Comparison of ENCODE assay signal across 8 cellular contexts in genomic region chr19:16897572-16898056, GRCh38.
A peak's percentile ranks its signal among the peaks of the same experiment; 100 is the strongest.
DNase-seq lines count a peak whose midpoint lies in the region; ATAC-seq and TF ChIP-seq lines count a peak whose summit lies in the region.

No MANE protein-coding gene starts in this region.

- DNase-seq in AG04449 (ENCODE audit: low read depth, low spot score) (no peak), RWPE2 (ENCODE audit: low spot score) (no peak), fibroblast of mammary gland (ENCODE audit: low read depth) (peak; percentile 16), NCI-H1105 (lab: John Stamatoyannopoulos, UW) (no peak), NCI-H446 (lab: John Stamatoyannopoulos, UW) (no peak), glomerular visceral epithelial cell (ENCODE audit: extremely low spot score) (no peak)

- CTCF ChIA-PET in AG04449 (lab: Yijun Ruan, JAX) = interaction anchor here (2.6 kb wide), 1 partner anchor 118 kb away, joined by 7 read pairs; no protein-coding TSS in a partner anchor

- H3K4me1 ChIP-seq in RWPE2 (ENCODE audit: insufficient read depth, poor library complexity, severe bottlenecking) (no peaks in the 10 kb centered on the region), neutrophil (ENCODE audit: control insufficient read depth in 1 of 2, insufficient read depth in 1 of 2, low read depth in 1 of 2, low read length in 1 of 2) (peaks cover 6 to 15% of the 10 kb centered on the region in 2 experiments)

- H3K36me3 ChIP-seq in RWPE2 (ENCODE audit: low read depth) (no peaks in the 10 kb centered on the region), neutrophil (no peaks in the 10 kb centered on the region)

- TF ChIP-seq CTCF in AG04449 (IDR thresholded peaks at IDR 0.05; ENCODE audit: insufficient read depth, low read length, missing control alignments) = no peak
- TF ChIP-seq CTCF in RWPE2 (IDR thresholded peaks at IDR 0.05; ENCODE audit: poor library complexity, severe bottlenecking) = no peak
- TF ChIP-seq CTCF in fibroblast of mammary gland (conservative IDR thresholded peaks at IDR 0.05; ENCODE audit: control insufficient read depth, insufficient read depth, low read depth, low read length) = no peak
- TF ChIP-seq CTCF in neutrophil (IDR thresholded peaks at IDR 0.05) = no peak

- H3K27ac ChIP-seq in RWPE2 (ENCODE audit: poor library complexity, severe bottlenecking) (no peak overlapping the region), neutrophil (peak overlapping the region; percentile 43)

- ATAC-seq in GM21528 (IDR thresholded peaks at IDR 0.05; ENCODE audit: low FRiP score, unreplicated experiment) (peak; percentile 30), RWPE2 (ENCODE audit: low read depth) (no peak)

- POLR2A ChIA-PET in AG04449 (lab: Yijun Ruan, JAX) = no interaction called here

- H3K4me3 ChIP-seq in AG04449 (ENCODE audit: low read depth, low read length) (peak overlapping the region; percentile 65), RWPE2 (ENCODE audit: severe bottlenecking) (peak overlapping the region; percentile 34), fibroblast of mammary gland (ENCODE audit: control insufficient read depth, low read depth, low read length) (peak overlapping the region; percentile 53), neutrophil (ENCODE audit: low read depth in 1 of 2, low read length in 1 of 2) (peak overlapping the region; percentile 52 to 71)

- H3K9me3 ChIP-seq in RWPE2 (ENCODE audit: severe bottlenecking) = no peaks in the 10 kb centered on the region
- no peaks in the 10 kb centered on the region for H3K9me3 ChIP-seq in neutrophil

- H3K27me3 ChIP-seq in RWPE2 (ENCODE audit: insufficient read depth, poor library complexity, severe bottlenecking) = no peaks in the 10 kb centered on the region
- peaks cover 89% of the 10 kb centered on the region for H3K27me3 ChIP-seq in neutrophil
